26 cellular contexts compared by ENCODE assay signal in genomic region chr17:58668598-58668935, GRCh38. TPM values are rescaled to one million over a fixed set of nuclear protein-coding genes. Genes with fewer than 3 reads are reported as not detected.
"Had no signal": no experiment of that assay in that cellular context is flagged by ENCODE, and none has a peak within 500 bp of the region (broad histone marks: within the 10 kb centered on the region; RNA-seq: fewer than 3 reads in every experiment).

No MANE protein-coding gene starts in this region.

- H3K27ac ChIP-seq: Peyer's patch, RWPE1 had no signal

- H3K9me3 ChIP-seq: Peyer's patch had no signal

- ATAC-seq: activated CD4-positive, alpha-beta T cell treated with anti-CD3 and anti-CD28 coated beads for 36 hours; activated T-cell treated with anti-CD3 and anti-CD28 coated beads, Interleukin-2, amount 50 U/mL, for 72 hours; T-helper 17 cell had no signal

- H3K27me3 ChIP-seq: Peyer's patch had no signal

- DNase-seq: activated B cell treated with CpG ODN at 0.5 μM for 24 hours; activated CD4-positive, alpha-beta memory T cell treated with anti-CD3 and anti-CD28 coated beads, Interleukin-2, amount 10 ng/mL, durations not matched to agents 7 days and 5 days; activated CD4-positive, alpha-beta T cell treated with anti-CD3 and anti-CD28 coated beads for 36 hours; activated CD4-positive, alpha-beta T cell treated with anti-CD3 and anti-CD28 coated beads, Interleukin-2, amount 50 U/mL, for 1 hour; activated gamma-delta T cell treated with Interleukin-2 at 50 U/mL for 16 hours; activated naive CD4-positive, alpha-beta T cell treated with anti-CD3 and anti-CD28 coated beads, Interleukin-2, amount 10 ng/mL, durations not matched to agents 7 days and 5 days; activated naive CD8-positive, alpha-beta T cell treated with anti-CD3 and anti-CD28 coated beads for 36 hours; activated T-cell treated with anti-CD3 and anti-CD28 coated beads for 4 hours; activated T-cell treated with anti-CD3 and anti-CD28 coated beads, Interleukin-2, amount 50 U/mL, for 72 hours; cerebellar nuclear complex; KG1; NCI-H1048; NCI-H1417 treated with DMSO at 0.1 percent for 48 hours; NCI-H1694; NCI-H2029; NCI-H2107; NCI-H2171 treated with DMSO at 0.1 percent for 48 hours; NCI-H526; NCI-H82; Peyer's patch; SHP77; T-helper 17 cell; T-helper 9 cell had no signal

- H3K36me3 ChIP-seq: Peyer's patch had no signal

- H3K4me3 ChIP-seq: Peyer's patch had no signal

- H3K4me1 ChIP-seq: Peyer's patch had no signal

RNA-seq across cellular contexts. Expression of gene TEX14, which starts 23.3 kb away (rescaled TPM):
- total RNA-seq: LHCN-M2, M059J had no signal
